In the genomic region with DNA sequence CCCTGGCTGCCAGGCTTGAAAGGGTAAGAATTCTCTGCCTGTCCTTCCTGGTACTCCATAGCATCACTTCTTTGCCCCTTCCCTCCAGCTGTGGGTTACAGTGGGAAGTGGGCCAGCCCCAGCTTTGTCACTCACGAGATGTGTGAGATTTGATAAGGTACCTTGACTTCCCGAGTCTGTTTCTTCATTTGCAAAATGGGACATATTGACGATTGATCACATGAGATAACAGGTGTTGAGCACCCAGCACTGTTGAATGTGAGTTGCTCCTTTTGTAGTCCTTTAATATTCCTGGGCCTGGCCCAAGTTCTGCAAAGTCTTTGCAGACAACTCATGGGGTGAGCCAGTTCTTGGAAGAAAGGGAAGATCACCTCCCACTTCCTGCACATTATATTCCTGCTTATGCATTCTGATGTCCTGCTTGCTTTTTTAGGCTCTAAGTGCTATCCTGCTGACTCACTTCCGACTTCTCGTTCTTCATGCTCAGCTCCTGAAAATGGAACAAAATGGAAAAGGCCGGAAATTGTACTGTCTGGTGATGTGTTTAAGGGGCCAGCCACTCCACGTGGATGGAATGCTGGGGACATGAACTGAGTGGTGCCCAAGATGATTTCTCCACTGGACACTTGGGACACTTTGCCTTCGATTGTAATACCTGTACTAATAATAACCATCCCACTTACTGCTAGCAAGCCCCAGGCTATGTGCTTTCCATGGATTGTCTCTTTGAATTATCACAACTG, we compare ENCODE assay signal across 10 cellular contexts. TPM values are rescaled to one million over a fixed set of nuclear protein-coding genes. Genes with fewer than 3 reads are reported as not detected.
A peak's percentile ranks its signal among the peaks of the same experiment; 100 is the strongest.
DNase-seq lines count a peak whose midpoint lies in the region; ATAC-seq and TF ChIP-seq lines count a peak whose summit lies in the region.
"Had no signal": no experiment of that assay in that cellular context is flagged by ENCODE, and none has a peak within 500 bp of the region (broad histone marks: within the 10 kb centered on the region; RNA-seq: fewer than 3 reads in every experiment).

No MANE protein-coding gene starts in this region.

- H3K9me2 ChIP-seq in Karpas-422 (replicated peaks; ENCODE audit: insufficient read depth, low read length) = no peaks in the 10 kb centered on the region

- H3K27me3 Mint-ChIP-seq in naive thymus-derived CD4-positive, alpha-beta T cell = peaks cover 0 to 10% (median 0%) of the 10 kb centered on the region in 5 donors

- H3K27me3 ChIP-seq in Karpas-422 (ENCODE audit: low read length) (no peaks in the 10 kb centered on the region), brain microvascular endothelial cell (replicated peaks) (no peaks in the 10 kb centered on the region), H7 (ENCODE audit: control insufficient read depth, insufficient read depth, low read length) (no peaks in the 10 kb centered on the region)
- H3K27me3 ChIP-seq in naive thymus-derived CD4-positive, alpha-beta T cell (ENCODE audit: control insufficient read depth in 2 of 2, insufficient read depth in 2 of 2, low read length in 2 of 2) = no peaks in the 10 kb centered on the region

- peak; percentile 9 for TF ChIP-seq CTCF in brain microvascular endothelial cell (IDR thresholded peaks at IDR 0.05; ENCODE audit: low read depth, low read length, missing control alignments)

- POLR2A ChIA-PET in naive thymus-derived CD4-positive, alpha-beta T cell (lab: Charles Lee) = no interaction called here

- H3K79me2 ChIP-seq in Karpas-422 (ENCODE audit: low read length) = no peaks in the 10 kb centered on the region

- no peaks in the 10 kb centered on the region for H4K20me1 ChIP-seq in Karpas-422 (ENCODE audit: insufficient read depth, low read depth, low read length)

- H3K4me3 Mint-ChIP-seq in naive thymus-derived CD4-positive, alpha-beta T cell = no peak overlapping the region
- H3K4me3 Mint-ChIP-seq: nephron had no signal

- in situ Hi-C loops in brain microvascular endothelial cell (cut with HindIII; ENCODE audit: low pct_ligation_motif_present, low sequenced_read_pairs) = no loop called here

- no peak overlapping the region for H3K4me3 ChIP-seq in Karpas-422 (ENCODE audit: low read length)
- H3K4me3 ChIP-seq in brain microvascular endothelial cell (ENCODE audit: low read depth, low read length) = no peak overlapping the region
- H3K4me3 ChIP-seq in naive thymus-derived CD4-positive, alpha-beta T cell (ENCODE audit: low read length) = no peak overlapping the region
- no peak overlapping the region for H3K4me3 ChIP-seq in H7 (ENCODE audit: insufficient read depth, low read depth, low read length)

- H3K4me1 ChIP-seq in Karpas-422 (ENCODE audit: low read length) = peaks cover 3% of the 10 kb centered on the region; the same call in 1 of the 2 replicates
- no peaks in the 10 kb centered on the region for H3K4me1 ChIP-seq in naive thymus-derived CD4-positive, alpha-beta T cell (ENCODE audit: control insufficient read depth in 2 of 2, insufficient read depth in 2 of 2, low read length in 2 of 2)

- H3K9me3 ChIP-seq in Karpas-422 (ENCODE audit: low read length) = no peaks in the 10 kb centered on the region
- no peaks in the 10 kb centered on the region for H3K9me3 ChIP-seq in naive thymus-derived CD4-positive, alpha-beta T cell (ENCODE audit: control insufficient read depth in 2 of 3, low read length in 3 of 3)

- CTCF ChIA-PET in naive thymus-derived CD4-positive, alpha-beta T cell (lab: Charles Lee) = no interaction called here

- H3K9me3 Mint-ChIP-seq in naive thymus-derived CD4-positive, alpha-beta T cell = peaks cover 0 to 3% (median 0%) of the 10 kb centered on the region in 11 donors

- H3K36me3 ChIP-seq in Karpas-422 (ENCODE audit: insufficient read depth, low read length) = no peaks in the 10 kb centered on the region
- H3K36me3 ChIP-seq in brain microvascular endothelial cell (replicated peaks) = no peaks in the 10 kb centered on the region
- no peaks in the 10 kb centered on the region for H3K36me3 ChIP-seq in naive thymus-derived CD4-positive, alpha-beta T cell (ENCODE audit: control insufficient read depth in 2 of 3, insufficient read depth in 3 of 3, low read length in 3 of 3)
- no peaks in the 10 kb centered on the region for H3K36me3 ChIP-seq in H7 (replicated peaks; ENCODE audit: control insufficient read depth, insufficient read depth, low read length)

- H2AFZ ChIP-seq in Karpas-422 (ENCODE audit: low read length) = no peak overlapping the region

- H3K36me3 Mint-ChIP-seq in naive thymus-derived CD4-positive, alpha-beta T cell = no peaks in the 10 kb centered on the region

- no peak for ATAC-seq in naive thymus-derived CD4-positive, alpha-beta T cell

- H3K27ac ChIP-seq in Karpas-422 (ENCODE audit: low read length) = no peak overlapping the region
- peak overlapping the region; percentile 65 for H3K27ac ChIP-seq in brain microvascular endothelial cell
- no peak overlapping the region for H3K27ac ChIP-seq in naive thymus-derived CD4-positive, alpha-beta T cell (ENCODE audit: low read depth, low read length)

- peaks cover 3 to 10% (median 7%) of the 10 kb centered on the region in 7 donors for H3K4me1 Mint-ChIP-seq in naive thymus-derived CD4-positive, alpha-beta T cell
- H3K4me1 Mint-ChIP-seq: nephron had no signal

- H3K4me2 ChIP-seq in Karpas-422 (ENCODE audit: low read depth, low read length, poor library complexity, severe bottlenecking) = no peak overlapping the region

- DNase-seq in AG08395 (ENCODE audit: low spot score) (peak; percentile 72), Karpas-422 (peak; percentile 22), brain microvascular endothelial cell (peak; percentile 82), kidney tubule cell (ENCODE audit: low spot score) (peak; percentile 39), H7 (no peak)
- DNase-seq in naive thymus-derived CD4-positive, alpha-beta T cell = no peak
- no peak for DNase-seq in stimulated activated CD4-positive, alpha-beta T cell treated with anti-CD3 and anti-CD28 coated beads, Interleukin-12 subunit alpha, Interleukin-12 subunit beta, amount 100 ng/mL, for 4 hours
- no peak for DNase-seq in activated effector memory CD4-positive, alpha-beta T cell treated with anti-CD3 and anti-CD28 coated beads, Interleukin-2, amount 50 U/mL, for 16 hours
- DNase-seq: Calu3 had no signal

- intact Hi-C loops in naive thymus-derived CD4-positive, alpha-beta T cell (cut with micrococcal nuclease) = no loop called here

- H3K27ac Mint-ChIP-seq in naive thymus-derived CD4-positive, alpha-beta T cell = no peak overlapping the region
- H3K27ac Mint-ChIP-seq: nephron had no signal

- H3K9ac ChIP-seq in Karpas-422 (ENCODE audit: low read length) = no peak overlapping the region

RNA-seq across cellular contexts. Expression of a gene that starts 8.3 kb away (rescaled TPM):
- total RNA-seq in Karpas-422 (2014; rRNA removed; shearing (Covaris generic); ENCODE audit: low replicate concordance) = 36.0 and 60.0 TPM in 2 replicates
- total RNA-seq in naive thymus-derived CD4-positive, alpha-beta T cell = 10 to 100 TPM; 12.9 to 19.2 (median 18.0) TPM
- 1 to 10 TPM; 1.0 to 2.1 TPM for polyA plus RNA-seq in naive thymus-derived CD4-positive, alpha-beta T cell
- total RNA-seq in H7 (2014; rRNA removed; shearing (Covaris generic)) = 20.4 and 21.7 TPM in 2 replicates

Comparison
In these comparisons a context has a peak if more than half of its experiments do, and no peak if none do; other contexts are left out.
1. DNase-seq: peak in AG08395 (single experiment), Karpas-422 (single experiment), brain microvascular endothelial cell (single experiment) and kidney tubule cell (single experiment); none in naive thymus-derived CD4-positive, alpha-beta T cell (0 of 9), stimulated activated CD4-positive, alpha-beta T cell treated with anti-CD3 and anti-CD28 coated beads, Interleukin-12 subunit alpha, Interleukin-12 subunit beta, amount 100 ng/mL, for 4 hours (single experiment), activated effector memory CD4-positive, alpha-beta T cell treated with anti-CD3 and anti-CD28 coated beads, Interleukin-2, amount 50 U/mL, for 16 hours (single experiment) and H7 (single experiment).